ENCODE assay signal across 8 cellular contexts in the genomic region with DNA sequence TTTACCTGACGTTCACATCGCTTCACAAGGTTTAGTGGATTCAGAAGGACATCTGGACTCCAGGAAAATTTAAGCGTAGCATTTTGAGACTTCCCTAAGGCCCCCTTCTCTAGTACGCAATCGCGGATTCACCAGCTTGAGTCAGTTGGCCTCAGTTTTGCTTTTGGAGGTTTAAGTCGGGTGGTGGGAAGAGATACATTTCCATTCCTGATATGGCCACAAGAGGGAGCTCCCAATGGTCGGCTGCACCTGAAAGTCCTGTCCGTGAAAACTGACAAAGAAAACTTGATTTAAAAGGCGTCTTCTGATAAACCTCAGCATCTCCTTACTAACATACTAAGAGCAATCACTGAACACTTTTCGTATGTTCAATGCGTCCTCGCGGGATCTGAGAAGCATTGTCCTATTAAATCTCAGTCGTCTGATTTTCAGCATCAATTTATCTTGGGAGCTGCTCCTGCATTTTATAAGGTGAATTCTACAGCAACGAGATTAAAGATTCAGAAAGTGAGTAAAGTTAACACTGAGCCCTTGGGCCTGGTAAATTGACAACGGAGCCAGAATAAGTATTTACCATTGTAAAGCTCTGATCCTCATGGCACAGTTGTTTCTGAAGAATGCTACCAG. TPM values are rescaled to one million over a fixed set of nuclear protein-coding genes. Genes with fewer than 3 reads are reported as not detected.
DNase-seq lines count a peak whose midpoint lies in the region; ATAC-seq and TF ChIP-seq lines count a peak whose summit lies in the region.

No MANE protein-coding gene starts in this region.

- TF ChIP-seq CTCF in WTC11 (IDR thresholded peaks at IDR 0.05), result peak; percentile 85

- H3K4me1 Mint-ChIP-seq in WTC11, result peaks cover 24% of the 10 kb centered on the region

- CTCF ChIA-PET in WTC11 (lab: Charles Lee), result interaction anchor here (0.6 to 2.6 kb wide), 47 partner anchors 8 to 600 kb away, joined by 3 to 36 read pairs (median 4); no protein-coding TSS in a partner anchor

- H3K4me3 ChIP-seq in HAP-1, result no peak overlapping the region

- no peaks in the 10 kb centered on the region for H3K36me3 Mint-ChIP-seq in WTC11

- in situ Hi-C loops in HAP-1 (cut with MboI; ENCODE audit: low sequenced_read_pairs), result loop anchor here (10.0 kb wide), 1 partner anchor 495 kb away; no protein-coding TSS in a partner anchor

- H3K4me3 Mint-ChIP-seq in WTC11, result no peak overlapping the region; the same call in 1 of the 2 replicates

- DNase-seq in DMS114 treated with DMSO at 0.1 percent for 48 hours (lab: John Stamatoyannopoulos, UW; ENCODE audit: unreplicated experiment) (peak; percentile 68), HAP-1 (ENCODE audit: low spot score in 2 of 2) (peak; percentile 60 to 78), NCI-H187 (lab: John Stamatoyannopoulos, UW) (peak; percentile 52 to 53), WTC11 (ENCODE audit: low spot score) (peak; percentile 47), cerebellum (ENCODE audit: low spot score) (peak; percentile 57), left lobe of liver (ENCODE audit: low spot score) (peak; percentile 53)
- peak; percentile 43 to 46 for DNase-seq in stimulated activated CD4-positive, alpha-beta T cell treated with anti-CD3 and anti-CD28 coated beads, Interleukin-2, amount 100 ng/mL, for 24 hours

- no peaks in the 10 kb centered on the region for H3K4me1 ChIP-seq in HAP-1

- peak; percentile 50 for ATAC-seq in WTC11
- ATAC-seq in left lobe of liver, result peak; percentile 90
- ATAC-seq in GM21515 (IDR thresholded peaks at IDR 0.05; ENCODE audit: unreplicated experiment), result no peak

- no peaks in the 10 kb centered on the region for H3K9me3 Mint-ChIP-seq in WTC11

- POLR2A ChIA-PET in WTC11 (lab: Charles Lee), result no interaction called here

- H3K9me3 ChIP-seq in HAP-1, result no peaks in the 10 kb centered on the region

- H3K27me3 ChIP-seq in HAP-1 (ENCODE audit: low read depth), result peaks cover 11% of the 10 kb centered on the region

- H3K36me3 ChIP-seq in HAP-1 (replicated peaks), result no peaks in the 10 kb centered on the region

- H3K27me3 Mint-ChIP-seq in WTC11 (ENCODE audit: low read depth), result no peaks in the 10 kb centered on the region; the same call in none of the 2 replicates

- no peak overlapping the region for H3K27ac Mint-ChIP-seq in WTC11

TF ChIP-seq in WTC11, 78 proteins besides CTCF, POLR2A, EP300 and RAD21:
- TF ChIP-seq CBFB (CRISPR knock-in tag; IDR thresholded peaks at IDR 0.05; ENCODE audit: low read depth), result no peak

RNA-seq across cellular contexts. Expression of a gene that starts 50.6 kb away (rescaled TPM):
- total RNA-seq in WTC11 (2021) (5.8 to 12.2 TPM (median 8.3 TPM) in 3 replicates), cerebellum (5.5 TPM), left lobe of liver (0.13 TPM)
